In genomic region chr2:24491626-24492282, GRCh38 we compare ENCODE assay signal across 8 cellular contexts.
A peak's percentile ranks its signal among the peaks of the same experiment; 100 is the strongest.
DNase-seq lines count a peak whose midpoint lies in the region; ATAC-seq lines count a peak whose summit lies in the region.

No MANE protein-coding gene starts in this region.

- peak; percentile 31 for ATAC-seq in HG02943 (IDR thresholded peaks at IDR 0.05; ENCODE audit: low read depth, unreplicated experiment)

- peak overlapping the region; percentile 75 to 85 for H3K4me3 ChIP-seq in muscle layer of duodenum (ENCODE audit: low read depth in 1 of 2, low read length in 2 of 2)

- no peaks in the 10 kb centered on the region for H3K27me3 ChIP-seq in muscle layer of duodenum (ENCODE audit: low read depth, low read length)

- peak overlapping the region; percentile 69 for H3K27ac ChIP-seq in epithelial cell of prostate
- peak overlapping the region; percentile 79 for H3K27ac ChIP-seq in muscle layer of duodenum (ENCODE audit: low read length)

- DNase-seq in DMS 273 (lab: John Stamatoyannopoulos, UW; ENCODE audit: unreplicated experiment) (peak; percentile 90), DMS 273 treated with DMSO at 0.1 percent for 48 hours (lab: John Stamatoyannopoulos, UW) (no peak), NCI-H524 treated with DMSO at 0.1 percent for 48 hours (lab: John Stamatoyannopoulos, UW) (peak; percentile 48), activated T-cell treated with anti-CD3 and anti-CD28 coated beads for 24 hours (ENCODE audit: low read depth) (peak; percentile 52), epithelial cell of prostate (ENCODE audit: low read depth, low spot score) (no peak)
- peak; percentile 28 for DNase-seq in stimulated activated CD8-positive, alpha-beta memory T cell treated with anti-CD3 and anti-CD28 coated beads, Interleukin-7, amount 100 ng/mL, for 24 hours (ENCODE audit: low read depth)

- no peaks in the 10 kb centered on the region for H3K9me3 ChIP-seq in muscle layer of duodenum (ENCODE audit: control insufficient read depth in 1 of 2, low read length in 2 of 2)

- no peaks in the 10 kb centered on the region for H3K36me3 ChIP-seq in muscle layer of duodenum (ENCODE audit: control insufficient read depth in 1 of 2, insufficient read depth in 2 of 2, low read length in 2 of 2)

- peaks cover 16 to 31% of the 10 kb centered on the region in 2 donors for H3K4me1 ChIP-seq in muscle layer of duodenum (ENCODE audit: control insufficient read depth in 1 of 2, insufficient read depth in 2 of 2, low read length in 2 of 2)

Comparison
In these comparisons a context has a peak if more than half of its experiments do, and no peak if none do; other contexts are left out.
1. DNase-seq: peak in DMS 273 (single experiment), NCI-H524 treated with DMSO at 0.1 percent for 48 hours (single experiment), activated T-cell treated with anti-CD3 and anti-CD28 coated beads for 24 hours (single experiment) and stimulated activated CD8-positive, alpha-beta memory T cell treated with anti-CD3 and anti-CD28 coated beads, Interleukin-7, amount 100 ng/mL, for 24 hours (single experiment); none in DMS 273 treated with DMSO at 0.1 percent for 48 hours (single experiment) and epithelial cell of prostate (single experiment).